ENCODE assay signal across 8 cellular contexts in the genomic region with DNA sequence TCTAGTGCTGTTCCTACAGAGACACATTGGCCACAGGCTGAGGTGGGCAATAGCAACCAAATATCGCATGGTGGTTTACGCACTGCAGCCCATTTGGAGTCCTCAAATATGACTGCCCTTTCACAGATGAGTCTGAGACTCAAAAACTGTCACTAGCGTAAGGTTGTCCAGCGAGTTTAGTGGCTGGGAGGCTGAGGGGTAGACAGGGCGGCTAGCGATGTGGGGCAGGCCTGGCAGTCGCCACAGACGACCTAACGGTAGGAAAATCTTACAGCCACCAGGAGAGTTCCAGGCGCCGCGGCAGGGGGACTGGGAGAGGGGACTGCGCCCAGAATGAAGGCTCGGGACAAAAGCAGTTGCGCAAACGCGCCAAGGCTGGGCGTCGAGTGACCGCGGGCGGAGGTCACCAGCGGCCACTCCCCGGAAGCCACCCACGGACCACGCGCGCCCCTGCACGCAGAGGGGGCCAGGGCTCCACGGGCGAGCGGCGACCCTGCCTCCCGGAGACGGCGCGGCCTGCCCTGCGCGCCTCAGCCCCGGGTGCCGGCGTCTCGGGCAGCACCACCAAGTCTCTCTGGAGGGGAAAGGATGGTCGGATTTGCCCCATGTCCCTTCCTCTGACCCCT. TPM values are rescaled to one million over a fixed set of nuclear protein-coding genes. Genes with fewer than 3 reads are reported as not detected.
A peak's percentile ranks its signal among the peaks of the same experiment; 100 is the strongest.
DNase-seq lines count a peak whose midpoint lies in the region; ATAC-seq, FAIRE-seq and TF ChIP-seq lines count a peak whose summit lies in the region.

No MANE protein-coding gene starts in this region.

- ATAC-seq in GM18505 (IDR thresholded peaks at IDR 0.05; ENCODE audit: unreplicated experiment) (no peak), lung (ENCODE audit: insufficient read depth, low FRiP score) (peak; percentile 23), GM21367 (IDR thresholded peaks at IDR 0.05; ENCODE audit: unreplicated experiment) (no peak)

- TF ChIP-seq POLR2A in GM18505 (IDR thresholded peaks at IDR 0.05; ENCODE audit: borderline replicate concordance, extremely low read depth, insufficient read depth, insufficient read length) (peak; percentile 0), transverse colon (IDR thresholded peaks at IDR 0.05) (no peak), GM12892 (IDR thresholded peaks at IDR 0.05; ENCODE audit: low read depth, low read length) (no peak)

- no peak for FAIRE-seq in GM12892 (lab: Jason Lieb, UNC)

- intact Hi-C loops in transverse colon (cut with DNase I; ENCODE audit: low total_unique reads) = loop anchor here (5.0 kb wide), 1 partner anchor 74 kb away; a partner anchor contains a TSS

- TF ChIP-seq EP300 in transverse colon (IDR thresholded peaks at IDR 0.05; ENCODE audit: low read depth) = no peak

- in situ Hi-C loops in transverse colon (cut with MboI; ENCODE audit: low pct_ligation_motif_present in 1 of 4, low pct_unique_long_range_greater_than_20kb in 1 of 4, low sequenced_read_pairs in 3 of 4) = loop anchor here in 2 of 4 donors (10.0 kb wide), 2 partner anchors 67 to 243 kb away; no protein-coding TSS in a partner anchor

- H3K4me1 ChIP-seq in lung (ENCODE audit: control insufficient read depth in 2 of 2, insufficient read depth in 2 of 2, low read length in 2 of 2) = peaks cover 9 to 11% of the 10 kb centered on the region in 2 donors
- peaks cover 33 to 60% (median 49%) of the 10 kb centered on the region in 4 donors for H3K4me1 ChIP-seq in transverse colon

- H3K27ac ChIP-seq in 22Rv1 (peak overlapping the region; percentile 77), cingulate gyrus (ENCODE audit: low read depth, low read length) (peak overlapping the region; percentile 98), lung (ENCODE audit: low read depth in 1 of 2, low read length in 1 of 2) (peak overlapping the region; percentile 97 to 99), transverse colon (peak overlapping the region; percentile 96 to 100 (median 98))

- H3K4me3 ChIP-seq in lung = peak overlapping the region; percentile 59
- H3K4me3 ChIP-seq in transverse colon = peak overlapping the region; percentile 32 to 96 (median 80)

- H3K27me3 ChIP-seq in lung (ENCODE audit: control insufficient read depth, insufficient read depth) = no peaks in the 10 kb centered on the region
- H3K27me3 ChIP-seq in transverse colon = no peaks in the 10 kb centered on the region

- 8 to 15% methylated on average over 24 to 44 of the region's 44 CpGs for WGBS in lung, 2 donors
- 9% methylated on average over 38 of the region's 44 CpGs; no CpG with 5 or more reads in 1 of the 2 donors for whole genome bisulfite sequencing in transverse colon (ENCODE audit: low coverage in 1 of 2), 2 donors

- TF ChIP-seq CTCF in 22Rv1 (IDR thresholded peaks at IDR 0.05) (no peak), lung (IDR thresholded peaks at IDR 0.05; ENCODE audit: control extremely low read depth, extremely low read depth) (no peak), transverse colon (IDR thresholded peaks at IDR 0.05) (peak in 1 of 5 experiments; percentile 23)

- H3K9me3 ChIP-seq in lung (ENCODE audit: control insufficient read depth in 2 of 2, insufficient read depth in 1 of 2, low read length in 1 of 2) (no peaks in the 10 kb centered on the region), transverse colon (no peaks in the 10 kb centered on the region)

- peaks cover 0 to 2% of the 10 kb centered on the region in 2 donors for H3K36me3 ChIP-seq in lung (ENCODE audit: control insufficient read depth in 2 of 2, insufficient read depth in 2 of 2, low read length in 2 of 2)
- H3K36me3 ChIP-seq in transverse colon = no peaks in the 10 kb centered on the region

- peak; percentile 39 for DNase-seq in NCI-H460 (ENCODE audit: extremely low read depth, low read depth)
- peak; percentile 74 for DNase-seq in lung (ENCODE audit: low spot score)
- peak; percentile 65 for DNase-seq in transverse colon
- no peak for DNase-seq in GM12892 (ENCODE audit: insufficient read length)

RNA-seq across cellular contexts. Expression of a gene that starts 0.7 kb away (rescaled TPM):
- total RNA-seq in NCI-H460 (2014; rRNA removed; shearing (Covaris generic)) = 33.6 and 42.9 TPM in 2 replicates
- 6.2 and 11.0 TPM in 2 replicates for polyA plus RNA-seq in NCI-H460 (2014; cell fraction: nucleus; rRNA removed)
- 10 to 100 TPM; 43.3 to 45.7 TPM for total RNA-seq in lung
- polyA plus RNA-seq in lung = 10 to 100 TPM; 49.8 to 62.2 TPM
- total RNA-seq in transverse colon = 10 to 100 TPM; 15.7 to 69.5 (median 39.9) TPM
- 34.6 TPM for polyA plus RNA-seq in GM12892 (2012; ENCODE audit: missing spikeins)

RNA-seq across cellular contexts. Expression of a gene that starts 7.9 kb away (rescaled TPM):
- total RNA-seq in NCI-H460 (2014; rRNA removed; shearing (Covaris generic)) = 7.0 and 9.1 TPM in 2 replicates
- polyA plus RNA-seq in NCI-H460 (2014; cell fraction: nucleus; rRNA removed) = 26.4 and 35.7 TPM in 2 replicates
- total RNA-seq in lung = 10 to 100 TPM; 33.6 to 35.1 TPM
- 10 to 100 TPM; 10.1 to 12.8 TPM for polyA plus RNA-seq in lung
- total RNA-seq in transverse colon = 100 to 1,000 TPM in 3 of 4 donors, 10 to 100 TPM in 1; 83.6 to 403 (median 224) TPM
- polyA plus RNA-seq in GM12892 (2012; ENCODE audit: missing spikeins) = 10.6 TPM
